Comparison of ENCODE assay signal across 10 cellular contexts in genomic region chr1:207941664-207942063, GRCh38. TPM values are rescaled to one million over a fixed set of nuclear protein-coding genes. Genes with fewer than 3 reads are reported as not detected.
DNase-seq lines count a peak whose midpoint lies in the region; ATAC-seq lines count a peak whose summit lies in the region.
"Had no signal": no experiment of that assay in that cellular context is flagged by ENCODE, and none has a peak within 500 bp of the region (broad histone marks: within the 10 kb centered on the region; RNA-seq: fewer than 3 reads in every experiment).

No MANE protein-coding gene starts in this region.

- ATAC-seq in Right ventricle myocardium superior (ENCODE audit: poor library complexity), result peak; percentile 89

- peak; percentile 17 for DNase-seq in EL
- DNase-seq in anterior cingulate cortex (lab: John Stamatoyannopoulos, UW), result peak in 50 of 58 donors; percentile 9 to 79 (median 48)
- peak; percentile 89 for DNase-seq in Right ventricle myocardium superior
- DNase-seq in putamen (ENCODE audit: low spot score), result peak; percentile 80
- no peak for DNase-seq in stimulated activated CD4-positive, alpha-beta T cell treated with anti-CD3 and anti-CD28 coated beads, Interleukin-2, amount 100 ng/mL, for 24 hours
- no peak for DNase-seq in retina
- no peak for DNase-seq in AML-193 (lab: John Stamatoyannopoulos, UW)
- DNase-seq in NCI-H1105 (lab: John Stamatoyannopoulos, UW), result no peak
- DNase-seq: central memory CD4-positive, alpha-beta T cell had no signal

- intact Hi-C loops in Right ventricle myocardium superior (cut with DNase I), result no loop called here

RNA-seq across cellular contexts. Expression of gene CD34, which starts 30.7 kb away (rescaled TPM):
- 72.5 TPM for total RNA-seq in Right ventricle myocardium superior
- total RNA-seq: NCI-H460 had no signal

Comparison
In these comparisons a context has a peak if more than half of its experiments do, and no peak if none do; other contexts are left out.
1. DNase-seq: peak in EL (single experiment), anterior cingulate cortex (50 of 58), Right ventricle myocardium superior (single experiment) and putamen (single experiment); none in stimulated activated CD4-positive, alpha-beta T cell treated with anti-CD3 and anti-CD28 coated beads, Interleukin-2, amount 100 ng/mL, for 24 hours (0 of 2), retina (single experiment), AML-193 (0 of 2) and NCI-H1105 (single experiment).